In the genomic region with DNA sequence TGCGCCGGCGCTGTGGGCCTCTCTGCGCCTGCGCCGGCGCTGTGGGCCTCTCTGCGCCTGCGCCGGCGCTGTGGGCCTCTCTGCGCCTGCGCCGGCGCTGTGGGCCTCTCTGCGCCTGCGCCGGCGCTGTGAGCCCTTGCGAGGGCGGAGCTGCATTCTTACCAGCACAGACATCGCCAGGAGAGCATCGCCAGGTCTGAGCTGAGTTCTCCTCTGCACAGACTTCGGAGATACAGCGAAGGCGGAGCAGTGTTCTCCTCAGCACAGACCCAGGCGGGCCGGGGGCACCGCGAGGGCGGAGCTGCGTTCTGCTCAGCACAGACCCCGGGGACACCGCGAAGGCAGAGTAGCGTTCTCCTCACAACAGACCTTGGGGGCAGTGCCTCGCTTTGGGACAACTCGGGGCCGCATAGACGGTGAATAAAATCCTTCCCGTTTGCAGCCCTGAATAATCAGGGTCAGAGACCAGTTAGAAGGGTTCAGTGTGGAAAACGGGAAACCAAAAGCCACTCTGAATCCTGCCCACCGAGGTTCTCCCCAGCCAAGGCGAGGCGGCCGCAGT, we compare ENCODE assay signal across 8 cellular contexts.
DNase-seq lines count a peak whose midpoint lies in the region; TF ChIP-seq lines count a peak whose summit lies in the region.
"Not testable (repeated sequence)": the region's sequence is repeated elsewhere in the genome, so short reads cannot be mapped to it uniquely, and the experiment has no call there.

No MANE protein-coding gene starts in this region.

- H3K4me3 Mint-ChIP-seq in activated CD4-positive, alpha-beta T cell treated with anti-CD3 and anti-CD28 coated beads, Interleukin-2, amount 10 ng/mL, durations not matched to agents 24 days and 14 days: peak overlapping the region; percentile 57
- H3K4me3 Mint-ChIP-seq in activated naive CD4-positive, alpha-beta T cell treated with anti-CD3 and anti-CD28 coated beads, Interleukin-2, amount 10 ng/mL, durations not matched to agents 7 days and 5 days: peak overlapping the region; percentile 63

- peak; percentile 41 for DNase-seq in A673 (ENCODE audit: low spot score)
- DNase-seq in HuH-7 (ENCODE audit: low spot score): peak; percentile 37
- DNase-seq in activated CD4-positive, alpha-beta T cell treated with anti-CD3 and anti-CD28 coated beads, Interleukin-2, amount 10 ng/mL, durations not matched to agents 24 days and 14 days: peak; percentile 62
- not testable (repeated sequence) for DNase-seq in activated naive CD4-positive, alpha-beta T cell treated with anti-CD3 and anti-CD28 coated beads, Interleukin-2, amount 10 ng/mL, durations not matched to agents 7 days and 5 days
- DNase-seq in mesenteric fat pad (ENCODE audit: low spot score): peak; percentile 49
- peak; percentile 45 for DNase-seq in stimulated activated CD4-positive, alpha-beta T cell treated with anti-CD3 and anti-CD28 coated beads, Interleukin-4, amount 100 ng/mL, for 24 hours

- H3K27ac ChIP-seq in A673 (ENCODE audit: low read depth, low read length, poor library complexity, severe bottlenecking): not testable (repeated sequence)

- POLR2A ChIA-PET in A673 (lab: Charles Lee; ENCODE audit: low non-redundant PET): not testable (repeated sequence)

- H3K27me3 ChIP-seq in A673 (replicated peaks; ENCODE audit: insufficient read depth, low read depth, low read length, poor library complexity); endocrine pancreas (ENCODE audit: control insufficient read depth, insufficient read depth, low read length): not testable (repeated sequence)

- H3K36me3 ChIP-seq in A673 (ENCODE audit: insufficient read depth, low read length, poor library complexity, severe bottlenecking); endocrine pancreas (ENCODE audit: control insufficient read depth, insufficient read depth, low read length): not testable (repeated sequence)

- TF ChIP-seq CTCF in A673 (conservative IDR thresholded peaks at IDR 0.05; ENCODE audit: low read depth, low read length): not testable (repeated sequence)

- H3K27me3 Mint-ChIP-seq in activated CD4-positive, alpha-beta T cell treated with anti-CD3 and anti-CD28 coated beads, Interleukin-2, amount 10 ng/mL, durations not matched to agents 24 days and 14 days; activated naive CD4-positive, alpha-beta T cell treated with anti-CD3 and anti-CD28 coated beads, Interleukin-2, amount 10 ng/mL, durations not matched to agents 7 days and 5 days: not testable (repeated sequence)

- H3K27ac Mint-ChIP-seq in activated CD4-positive, alpha-beta T cell treated with anti-CD3 and anti-CD28 coated beads, Interleukin-2, amount 10 ng/mL, durations not matched to agents 24 days and 14 days; activated naive CD4-positive, alpha-beta T cell treated with anti-CD3 and anti-CD28 coated beads, Interleukin-2, amount 10 ng/mL, durations not matched to agents 7 days and 5 days: not testable (repeated sequence)

- H3K9me3 ChIP-seq in A673 (ENCODE audit: low read depth, low read length, poor library complexity, severe bottlenecking); endocrine pancreas (ENCODE audit: control insufficient read depth, low read length): not testable (repeated sequence)

- not testable (repeated sequence) for H3K4me1 ChIP-seq in A673 (ENCODE audit: insufficient read depth, low read length, poor library complexity, severe bottlenecking); endocrine pancreas (ENCODE audit: control insufficient read depth, insufficient read depth, low read length)

- not testable (repeated sequence) for BruUV-seq in A673 (replicated peaks; lab: Mats Ljungman, UMichigan)

- peak overlapping the region; percentile 26 for H3K9ac ChIP-seq in endocrine pancreas (ENCODE audit: control insufficient read depth, insufficient read depth, low read length)

- CTCF ChIA-PET in A673 (lab: Charles Lee); activated naive CD4-positive, alpha-beta T cell treated with anti-CD3 and anti-CD28 coated beads, Interleukin-2, amount 10 ng/mL, durations not matched to agents 7 days and 5 days (lab: Charles Lee): not testable (repeated sequence)

- not testable (repeated sequence) for H3K36me3 Mint-ChIP-seq in activated CD4-positive, alpha-beta T cell treated with anti-CD3 and anti-CD28 coated beads, Interleukin-2, amount 10 ng/mL, durations not matched to agents 24 days and 14 days (ENCODE audit: low read depth); activated naive CD4-positive, alpha-beta T cell treated with anti-CD3 and anti-CD28 coated beads, Interleukin-2, amount 10 ng/mL, durations not matched to agents 7 days and 5 days

- not testable (repeated sequence) for H3K9me3 Mint-ChIP-seq in activated CD4-positive, alpha-beta T cell treated with anti-CD3 and anti-CD28 coated beads, Interleukin-2, amount 10 ng/mL, durations not matched to agents 24 days and 14 days
- peaks cover 11% of the 10 kb centered on the region for H3K9me3 Mint-ChIP-seq in activated naive CD4-positive, alpha-beta T cell treated with anti-CD3 and anti-CD28 coated beads, Interleukin-2, amount 10 ng/mL, durations not matched to agents 7 days and 5 days

- not testable (repeated sequence) for H3K4me1 Mint-ChIP-seq in activated CD4-positive, alpha-beta T cell treated with anti-CD3 and anti-CD28 coated beads, Interleukin-2, amount 10 ng/mL, durations not matched to agents 24 days and 14 days; activated naive CD4-positive, alpha-beta T cell treated with anti-CD3 and anti-CD28 coated beads, Interleukin-2, amount 10 ng/mL, durations not matched to agents 7 days and 5 days

- H3K4me3 ChIP-seq in A673 (ENCODE audit: low read depth, low read length, poor library complexity, severe bottlenecking): peak overlapping the region; percentile 43
- H3K4me3 ChIP-seq in GM08714 (ENCODE audit: low read length): peak overlapping the region; percentile 78; the same call in 1 of the 2 replicates
- peak overlapping the region; percentile 29 for H3K4me3 ChIP-seq in endocrine pancreas (ENCODE audit: control insufficient read depth, insufficient read depth, low read length)

- intact Hi-C loops in A673 (cut with micrococcal nuclease; ENCODE audit: unreplicated experiment); activated CD4-positive, alpha-beta T cell treated with anti-CD3 and anti-CD28 coated beads, Interleukin-2, amount 10 ng/mL, durations not matched to agents 24 days and 14 days (cut with micrococcal nuclease): not testable (repeated sequence)
